ENCODE assay signal across 27 cellular contexts in genomic region chr12:93709386-93709785, GRCh38.
"Had no signal": no experiment of that assay in that cellular context is flagged by ENCODE, and none has a peak within 500 bp of the region (broad histone marks: within the 10 kb centered on the region; RNA-seq: fewer than 3 reads in every experiment).

No MANE protein-coding gene starts in this region.

- H3K27me3 ChIP-seq: neural progenitor cell, ovary, right lobe of liver, sigmoid colon, suprapubic skin, testis, tibial artery, transverse colon, upper lobe of right lung, uterus had no signal

- ATAC-seq: naive thymus-derived CD4-positive, alpha-beta T cell; psoas muscle; right cardiac atrium; right lobe of liver; stimulated activated effector memory CD8-positive, alpha-beta T cell treated with anti-CD3 and anti-CD28 coated beads, Interleukin-12 subunit alpha, Interleukin-12 subunit beta, amount 100 ng/mL, for 72 hours; stimulated activated naive B cell treated with anti-CD40 and anti-IgM and Interleukin-4, amounts not matched to agents 10 μg/mL and 1 μg/mL and 100 μg/mL, for 72 hours; stimulated activated naive CD8-positive, alpha-beta T cell treated with anti-CD3 and anti-CD28 coated beads, Interleukin-15, amount 100 ng/mL, for 72 hours; upper lobe of right lung had no signal

- H3K27ac ChIP-seq: neural progenitor cell, ovary, parathyroid adenoma, psoas muscle, right lobe of liver, suprapubic skin, testis, tibial artery, transverse colon, upper lobe of right lung had no signal

- H3K4me3 ChIP-seq: neural progenitor cell, ovary, psoas muscle, right lobe of liver, sigmoid colon, suprapubic skin, testis, tibial artery, transverse colon, upper lobe of right lung, uterus had no signal

- H3K36me3 ChIP-seq: neural progenitor cell, ovary, right lobe of liver, suprapubic skin, transverse colon, upper lobe of right lung, uterus had no signal

- H3K9me3 ChIP-seq: ovary, right lobe of liver, suprapubic skin, testis had no signal

- DNase-seq: naive thymus-derived CD4-positive, alpha-beta T cell; natural killer cell; occipital lobe; ovary; posterior cingulate gyrus; psoas muscle; right cardiac atrium; right lobe of liver; sigmoid colon; small intestine; stimulated activated CD4-positive, alpha-beta T cell treated with anti-CD3 and anti-CD28 coated beads, Interleukin-15, amount 100 ng/mL, for 24 hours; stimulated activated CD4-positive, alpha-beta T cell treated with anti-CD3 and anti-CD28 coated beads, Interleukin-2, amount 100 ng/mL, for 24 hours; stimulated activated CD4-positive, alpha-beta T cell treated with anti-CD3 and anti-CD28 coated beads, Interleukin-2, amount 100 ng/mL, for 48 hours; stimulated activated CD4-positive, alpha-beta T cell treated with anti-CD3 and anti-CD28 coated beads, Interleukin-4, amount 100 ng/mL, for 24 hours; stimulated activated naive B cell treated with anti-CD40 and anti-IgM and Interleukin-4, amounts not matched to agents 10 μg/mL and 1 μg/mL and 100 μg/mL, for 72 hours; stimulated activated naive CD4-positive, alpha-beta T cell treated with Interleukin-2 at 50 U/mL for 16 hours; stimulated activated naive CD8-positive, alpha-beta T cell treated with anti-CD3 and anti-CD28 coated beads, Interleukin-15, amount 100 ng/mL, for 72 hours; substantia nigra; testis; tibial artery; transverse colon; upper lobe of right lung; uterus had no signal

- H3K9ac ChIP-seq: neural progenitor cell, parathyroid adenoma had no signal

- FAIRE-seq: small intestine had no signal

- H2AFZ ChIP-seq: neural progenitor cell, parathyroid adenoma had no signal

- H3K4me2 ChIP-seq: neural progenitor cell had no signal
